Comparison of ENCODE assay signal across 9 cellular contexts in the genomic region with DNA sequence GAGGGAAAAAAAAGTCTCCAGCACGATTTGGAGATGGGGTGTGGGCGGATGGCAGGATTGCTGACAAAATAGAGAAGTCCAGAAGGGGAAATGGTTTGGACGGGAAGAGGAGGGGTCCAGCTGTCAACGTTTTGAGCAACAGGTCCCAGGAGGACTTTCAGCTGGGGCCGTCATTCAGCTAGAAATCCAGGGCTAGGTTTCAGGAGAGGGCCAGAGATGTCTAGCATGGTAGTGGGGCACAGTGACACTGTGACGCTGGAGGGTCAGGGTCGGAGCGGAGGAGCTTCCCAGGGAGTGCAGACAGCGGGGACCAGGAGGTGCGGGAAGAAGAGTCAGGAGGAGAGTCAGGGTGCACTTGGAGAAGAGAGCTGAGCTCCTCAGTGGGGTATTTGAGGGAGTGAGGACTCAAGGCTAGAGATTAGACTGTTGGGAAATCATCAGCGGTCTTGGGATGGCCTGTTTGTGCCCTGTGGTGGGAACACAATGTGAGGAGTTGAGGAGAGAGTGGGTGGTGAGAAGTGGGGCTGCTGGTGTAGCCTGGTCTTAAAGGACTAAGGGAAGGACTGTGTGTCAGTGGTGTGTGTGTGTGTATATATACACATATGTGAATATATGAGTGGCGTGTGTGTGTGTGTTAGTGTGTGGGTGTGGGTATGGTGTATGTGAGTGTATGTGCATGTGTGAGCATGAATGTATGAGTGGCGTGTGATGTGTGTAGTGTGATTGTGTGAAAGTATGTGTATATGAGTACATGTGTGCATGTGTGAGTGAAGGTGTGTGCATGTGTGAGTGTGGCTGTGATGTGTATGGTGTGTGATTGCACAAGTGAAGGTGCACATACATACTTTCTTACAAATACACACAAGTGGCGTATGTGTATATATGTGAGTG. TPM values are rescaled to one million over a fixed set of nuclear protein-coding genes. Genes with fewer than 3 reads are reported as not detected.
DNase-seq lines count a peak whose midpoint lies in the region; ATAC-seq and TF ChIP-seq lines count a peak whose summit lies in the region.
"Had no signal": no experiment of that assay in that cellular context is flagged by ENCODE, and none has a peak within 500 bp of the region (broad histone marks: within the 10 kb centered on the region; RNA-seq: fewer than 3 reads in every experiment).

No MANE protein-coding gene starts in this region.

- H3K9me3 ChIP-seq in mesenchymal stem cell (ENCODE audit: control insufficient read depth, low read length): no peaks in the 10 kb centered on the region
- no peaks in the 10 kb centered on the region for H3K9me3 ChIP-seq in upper lobe of left lung
- H3K9me3 ChIP-seq in prostate gland: no peaks in the 10 kb centered on the region

- H3K27ac ChIP-seq in cingulate gyrus (ENCODE audit: low read depth, low read length) (peak overlapping the region; percentile 32), mesenchymal stem cell (ENCODE audit: low read length, poor library complexity, severe bottlenecking) (no peak overlapping the region), upper lobe of left lung (peak overlapping the region; percentile 97 to 99 (median 98)), prostate gland (no peak overlapping the region)
- H3K27ac ChIP-seq: 22Rv1 had no signal

- no peak overlapping the region for H2BK12ac ChIP-seq in mesenchymal stem cell (ENCODE audit: low read length in 2 of 2)

- peaks cover 69 to 77% of the 10 kb centered on the region in 2 experiments for H3K36me3 ChIP-seq in mesenchymal stem cell (ENCODE audit: control insufficient read depth in 1 of 2, insufficient read depth in 2 of 2, low read depth in 1 of 2, low read length in 2 of 2)
- peaks cover 13 to 50% (median 34%) of the 10 kb centered on the region in 4 donors for H3K36me3 ChIP-seq in upper lobe of left lung
- H3K36me3 ChIP-seq in prostate gland: peaks cover 0 to 12% of the 10 kb centered on the region in 2 donors

- no peaks in the 10 kb centered on the region for H3K27me3 ChIP-seq in mesenchymal stem cell (ENCODE audit: control insufficient read depth in 1 of 2, insufficient read depth in 1 of 2, low read length in 2 of 2)
- no peaks in the 10 kb centered on the region for H3K27me3 ChIP-seq in upper lobe of left lung
- no peaks in the 10 kb centered on the region for H3K27me3 ChIP-seq in prostate gland (replicated peaks; ENCODE audit: insufficient read depth)

- no peak overlapping the region for H2AK5ac ChIP-seq in mesenchymal stem cell (ENCODE audit: low read length, severe bottlenecking)

- no peak overlapping the region for H4K8ac ChIP-seq in mesenchymal stem cell (ENCODE audit: low read length)

- H2BK5ac ChIP-seq in mesenchymal stem cell (ENCODE audit: low read depth, low read length, poor library complexity, severe bottlenecking): no peak overlapping the region

- H2BK15ac ChIP-seq in mesenchymal stem cell (ENCODE audit: low read depth, poor library complexity, severe bottlenecking): no peak overlapping the region

- H2AFZ ChIP-seq in mesenchymal stem cell (ENCODE audit: low read depth, low read length): no peak overlapping the region

- DNase-seq in NOMO-1 treated with DMSO at 0.1 percent for 48 hours (lab: John Stamatoyannopoulos, UW; ENCODE audit: unreplicated experiment) (peak; percentile 39), NOMO-1 treated with dmso at 0.1 percent for 144 hours (lab: John Stamatoyannopoulos, UW; ENCODE audit: unreplicated experiment) (no peak), mesenchymal stem cell (no peak), upper lobe of left lung (peak in 1 of 2 donors; percentile 60), T1000 (lab: John Stamatoyannopoulos, UW) (no peak), prostate gland (ENCODE audit: low spot score) (no peak)
- DNase-seq in activated T-cell treated with anti-CD3 and anti-CD28 coated beads, Interleukin-2, amount 50 U/mL, for 48 hours: no peak

- peaks cover 53% of the 10 kb centered on the region for H3K4me1 ChIP-seq in mesenchymal stem cell (ENCODE audit: control insufficient read depth, insufficient read depth, low read depth, low read length)
- peaks cover 46 to 85% (median 65%) of the 10 kb centered on the region in 4 donors for H3K4me1 ChIP-seq in upper lobe of left lung
- H3K4me1 ChIP-seq in prostate gland (replicated peaks): peaks cover 5% of the 10 kb centered on the region

- H3K4me2 ChIP-seq in mesenchymal stem cell (ENCODE audit: low read length, poor library complexity, severe bottlenecking): peak overlapping the region; percentile 19

- H3K4me3 ChIP-seq in mesenchymal stem cell (ENCODE audit: insufficient read depth in 1 of 2, low read depth in 1 of 2, low read length in 2 of 2): peak overlapping the region in 1 of 2 experiments; percentile 88
- peak overlapping the region; percentile 14 to 99 (median 95) for H3K4me3 ChIP-seq in upper lobe of left lung
- H3K4me3 ChIP-seq in prostate gland: no peak overlapping the region

- TF ChIP-seq CTCF in upper lobe of left lung (IDR thresholded peaks at IDR 0.05) (no peak), prostate gland (IDR thresholded peaks at IDR 0.05) (no peak)

- no peak overlapping the region for H3K4ac ChIP-seq in mesenchymal stem cell (ENCODE audit: low read depth in 1 of 2, low read length in 2 of 2)

- TF ChIP-seq EP300 in upper lobe of left lung (IDR thresholded peaks at IDR 0.05): no peak

- 76% methylated on average over 14 of the region's 14 CpGs for WGBS in mesenchymal stem cell
- WGBS in upper lobe of left lung, 2 donors: 54 to 59% methylated on average over 14 of the region's 14 CpGs
- 70% methylated on average over 14 of the region's 14 CpGs for WGBS in prostate gland

- H2BK120ac ChIP-seq in mesenchymal stem cell (ENCODE audit: low read depth, low read length): no peak overlapping the region

- ATAC-seq in upper lobe of left lung (ENCODE audit: low FRiP score in 2 of 2): no peak

- H3K23ac ChIP-seq in mesenchymal stem cell (ENCODE audit: low read length in 2 of 2): peak overlapping the region in 1 of 2 experiments; percentile 89

- peak overlapping the region in 1 of 2 experiments; percentile 24 for H3K18ac ChIP-seq in mesenchymal stem cell (ENCODE audit: low read depth in 1 of 2, low read length in 2 of 2)

- intact Hi-C loops in prostate gland (cut with DNase I): loop anchor here (5.0 kb wide), 1 partner anchor 98 kb away; a partner anchor contains a TSS

- no peak overlapping the region for H4K91ac ChIP-seq in mesenchymal stem cell (ENCODE audit: low read length)

- peaks cover 7% of the 10 kb centered on the region for H3K79me1 ChIP-seq in mesenchymal stem cell (replicated peaks; ENCODE audit: low read length, poor library complexity, severe bottlenecking)

- TF ChIP-seq POLR2A in upper lobe of left lung (IDR thresholded peaks at IDR 0.05): no peak
- no peak for TF ChIP-seq POLR2A in prostate gland (IDR thresholded peaks at IDR 0.05)

- H3K14ac ChIP-seq in mesenchymal stem cell (ENCODE audit: low read length in 2 of 2): peak overlapping the region in 1 of 2 experiments; percentile 55

- peak overlapping the region; percentile 98 for H3K9ac ChIP-seq in mesenchymal stem cell (ENCODE audit: low read length)

RNA-seq across cellular contexts. Expression of a gene that starts 3.8 kb away (rescaled TPM):
- 317 TPM for polyA plus RNA-seq in mesenchymal stem cell (2013, experiment 1 of 2)
- polyA plus RNA-seq in mesenchymal stem cell (2013, experiment 2 of 2): 305 TPM
- total RNA-seq in upper lobe of left lung (100 to 1,000 TPM in 5 of 6 donors, 10 to 100 TPM in 1; 44.6 to 345 (median 222) TPM), prostate gland (100 to 1,000 TPM in 1 of 2 donors, 10 to 100 TPM in 1; 55.8 to 256 TPM)

RNA-seq across cellular contexts. Expression of a gene that starts 22.5 kb away (rescaled TPM):
- 0.28 TPM for polyA plus RNA-seq in mesenchymal stem cell (2013, experiment 1 of 2)
- polyA plus RNA-seq in mesenchymal stem cell (2013, experiment 2 of 2): 0.30 TPM
- total RNA-seq in upper lobe of left lung: 1 to 10 TPM in 1 of 6 donors, under 1 TPM in 4, not detected in 1; 0.59 to 5.7 (median 0.67) TPM
- total RNA-seq in prostate gland: 1 to 10 TPM in 1 of 2 donors, under 1 TPM in 1; 0.32 to 1.2 TPM

RNA-seq across cellular contexts. Expression of a gene that starts 23.7 kb away (rescaled TPM):
- polyA plus RNA-seq in mesenchymal stem cell (2013, experiment 1 of 2): 0.10 TPM
- polyA plus RNA-seq in mesenchymal stem cell (2013, experiment 2 of 2): 0.03 TPM
- total RNA-seq in upper lobe of left lung (10 to 100 TPM in 4 of 6 donors, 1 to 10 TPM in 2; 5.3 to 18.9 (median 13.0) TPM), prostate gland (10 to 100 TPM; 10.5 to 15.7 TPM)

RNA-seq across cellular contexts. Expression of a gene that starts 58.3 kb away (rescaled TPM):
- not detected for polyA plus RNA-seq in mesenchymal stem cell (2013, experiment 1 of 2)
- not detected for polyA plus RNA-seq in mesenchymal stem cell (2013, experiment 2 of 2)
- total RNA-seq in upper lobe of left lung: 1 to 10 TPM in 2 of 6 donors, under 1 TPM in 1, not detected in 3; 0.83 to 3.1 (median 1.2) TPM
- total RNA-seq in prostate gland: not detected

Comparison
In these comparisons a context has a peak if more than half of its experiments do, and no peak if none do; other contexts are left out.
1. H3K27ac ChIP-seq: peak in cingulate gyrus (single experiment) and upper lobe of left lung (4 of 4); none in mesenchymal stem cell (single experiment) and prostate gland (0 of 2).
2. H3K4me3 ChIP-seq: peak in upper lobe of left lung (4 of 4); none in prostate gland (0 of 2).